In the genomic region with DNA sequence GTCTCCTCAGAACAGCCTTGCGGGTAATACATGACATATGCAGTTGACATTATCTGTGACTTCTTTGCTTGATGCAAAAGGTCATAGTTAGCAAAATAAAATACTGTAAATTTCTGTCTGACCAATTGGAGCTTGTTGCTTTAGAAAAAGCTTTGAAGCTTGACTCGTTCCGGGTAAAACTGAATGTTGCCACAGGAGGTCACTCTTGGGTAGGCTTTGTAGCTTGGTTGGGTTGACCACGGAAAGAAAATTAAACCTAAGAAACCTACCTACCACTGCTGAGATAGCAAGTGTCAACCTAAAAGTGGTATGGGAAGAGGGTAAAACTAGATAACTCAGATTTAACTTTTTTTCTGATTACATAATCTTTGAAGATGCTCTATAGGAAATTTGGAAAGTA, we compare ENCODE assay signal across 1 cellular context.
TF ChIP-seq lines count a peak whose summit lies in the region.

No MANE protein-coding gene starts in this region.

TF ChIP-seq in HepG2, 621 proteins besides CTCF, POLR2A, EP300 and RAD21:
- TF ChIP-seq STAG1 (CRISPR knock-in tag; IDR thresholded peaks at IDR 0.05) (peak; percentile 84), SMC3 (IDR thresholded peaks at IDR 0.05; ENCODE audit: low read length) (peak; percentile 88), HOXA3 (CRISPR knock-in tag; IDR thresholded peaks at IDR 0.05) (no peak)
